Comparison of ENCODE assay signal across 1 cellular context in genomic region chr11:72521672-72522071, GRCh38.
TF ChIP-seq lines count a peak whose summit lies in the region.

No MANE protein-coding gene starts in this region.

TF ChIP-seq in H1, 55 proteins besides CTCF, POLR2A, EP300 and RAD21 (continued from another document):
- TF ChIP-seq ZNF274 (IDR thresholded peaks at IDR 0.05; ENCODE audit: borderline replicate concordance, extremely low read depth, low read length) = no peak
- TF ChIP-seq JUND (IDR thresholded peaks at IDR 0.05; ENCODE audit: low read length) = no peak
